ENCODE assay signal across 1 cellular context in genomic region chr11:114215871-114216803, GRCh38.
TF ChIP-seq lines count a peak whose summit lies in the region.

No MANE protein-coding gene starts in this region.

TF ChIP-seq in K562, 482 proteins besides CTCF, POLR2A, EP300 and RAD21 (continued from another document and continues in another):
- TF ChIP-seq JUND (IDR thresholded peaks at IDR 0.05; ENCODE audit: borderline replicate concordance, low read depth, low read length) = peak; percentile 76
- peak; percentile 61; the same call in 1 of the 3 replicates for TF ChIP-seq JUND (tag; IDR thresholded peaks at IDR 0.05; ENCODE audit: borderline replicate concordance, low read depth, low read length)
- TF ChIP-seq ZNF347 (CRISPR knock-in tag; IDR thresholded peaks at IDR 0.05; ENCODE audit: low read depth) = no peak
- peak; percentile 72 for TF ChIP-seq MBD2 (IDR thresholded peaks at IDR 0.05; ENCODE audit: borderline replicate concordance, low read depth)
- TF ChIP-seq DPF2 (IDR thresholded peaks at IDR 0.05) = peak; percentile 99
- TF ChIP-seq ZNF318 (IDR thresholded peaks at IDR 0.05; ENCODE audit: borderline replicate concordance in 1 of 2, low read depth in 1 of 2) = 0 out of 4 replicates have a peak, but pooled peaks of 1 of the 2 experiments have one; percentile 31
- no peak for TF ChIP-seq E2F3 (CRISPR knock-in tag; IDR thresholded peaks at IDR 0.05)
- peak; percentile 79 for TF ChIP-seq TOE1 (IDR thresholded peaks at IDR 0.05; ENCODE audit: borderline replicate concordance)
- no peak for TF ChIP-seq TOE1 (CRISPR knock-in tag; IDR thresholded peaks at IDR 0.05; ENCODE audit: borderline replicate concordance, low read depth)
- TF ChIP-seq HDAC2 (IDR thresholded peaks at IDR 0.05) = peak; percentile 94
- TF ChIP-seq, protein P1, sequence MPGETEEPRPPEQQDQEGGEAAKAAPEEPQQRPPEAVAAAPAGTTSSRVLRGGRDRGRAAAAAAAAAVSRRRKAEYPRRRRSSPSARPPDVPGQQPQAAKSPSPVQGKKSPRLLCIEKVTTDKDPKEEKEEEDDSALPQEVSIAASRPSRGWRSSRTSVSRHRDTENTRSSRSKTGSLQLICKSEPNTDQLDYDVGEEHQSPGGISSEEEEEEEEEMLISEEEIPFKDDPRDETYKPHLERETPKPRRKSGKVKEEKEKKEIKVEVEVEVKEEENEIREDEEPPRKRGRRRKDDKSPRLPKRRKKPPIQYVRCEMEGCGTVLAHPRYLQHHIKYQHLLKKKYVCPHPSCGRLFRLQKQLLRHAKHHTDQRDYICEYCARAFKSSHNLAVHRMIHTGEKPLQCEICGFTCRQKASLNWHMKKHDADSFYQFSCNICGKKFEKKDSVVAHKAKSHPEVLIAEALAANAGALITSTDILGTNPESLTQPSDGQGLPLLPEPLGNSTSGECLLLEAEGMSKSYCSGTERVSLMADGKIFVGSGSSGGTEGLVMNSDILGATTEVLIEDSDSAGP (CRISPR knock-in tag; IDR thresholded peaks at IDR 0.05) = peak; percentile 13; the same call in 1 of the 2 replicates
- TF ChIP-seq RCOR1 (IDR thresholded peaks at IDR 0.05; ENCODE audit: borderline replicate concordance in 1 of 2, low read depth in 2 of 2, low read length in 2 of 2) = peak in 1 of 2 experiments; percentile 96; a peak in 3 of 4 replicates
- TF ChIP-seq ZNF592 (IDR thresholded peaks at IDR 0.05) = peak; percentile 31
- peak; percentile 95 for TF ChIP-seq CHD1 (IDR thresholded peaks at IDR 0.05; ENCODE audit: low read length)
- no peak; the same call in 1 of the 2 replicates for TF ChIP-seq FOXJ2 (tag; IDR thresholded peaks at IDR 0.05)
- peak; percentile 91 for TF ChIP-seq ZEB2 (IDR thresholded peaks at IDR 0.05)
- TF ChIP-seq TFAM (CRISPR knock-in tag; conservative IDR thresholded peaks at IDR 0.05) = no peak
- peak; percentile 95 for TF ChIP-seq SOX6 (IDR thresholded peaks at IDR 0.05)
- peak; percentile 15; the same call in 1 of the 2 replicates for TF ChIP-seq GATAD2B (IDR thresholded peaks at IDR 0.05; ENCODE audit: borderline replicate concordance)
- no peak for TF ChIP-seq POLR2B (IDR thresholded peaks at IDR 0.05; ENCODE audit: low read depth, partially characterized antibody)
- TF ChIP-seq CBFA2T3 (IDR thresholded peaks at IDR 0.05) = peak; percentile 98
- peak; percentile 96; the same call in 1 of the 2 replicates for TF ChIP-seq ESRRA (IDR thresholded peaks at IDR 0.05; ENCODE audit: borderline replicate concordance, low read depth)
- TF ChIP-seq DMBX1 (CRISPR knock-in tag; IDR thresholded peaks at IDR 0.05; ENCODE audit: borderline replicate concordance) = peak; percentile 77
- peak in 1 of 2 experiments; percentile 56; a peak in 1 of 4 replicates for TF ChIP-seq FOXA3 (CRISPR knock-in tag; conservative IDR thresholded peaks at IDR 0.05 in 1 of 2, IDR thresholded peaks at IDR 0.05 in 1 of 2)
- no peak for TF ChIP-seq CCAR2 (IDR thresholded peaks at IDR 0.05; ENCODE audit: low read depth, low read length)
- TF ChIP-seq NR2C1 (IDR thresholded peaks at IDR 0.05) = 0 out of 2 replicates have a peak, but pooled peaks have one; percentile 26
- TF ChIP-seq NR2C1 (tag; IDR thresholded peaks at IDR 0.05) = peak; percentile 55; the same call in 1 of the 2 replicates
- TF ChIP-seq ZBTB8A (IDR thresholded peaks at IDR 0.05; ENCODE audit: partially characterized antibody) = no peak
- no peak for TF ChIP-seq GABPA (tag; conservative IDR thresholded peaks at IDR 0.05; ENCODE audit: low read depth)
- peak; percentile 74 for TF ChIP-seq SMARCB1 (IDR thresholded peaks at IDR 0.05; ENCODE audit: insufficient read length, low read depth)
- TF ChIP-seq PRPF4 (IDR thresholded peaks at IDR 0.05; ENCODE audit: insufficient read depth, low read depth, low read length, poor library complexity, severe bottlenecking) = no peak
- TF ChIP-seq, protein P2, sequence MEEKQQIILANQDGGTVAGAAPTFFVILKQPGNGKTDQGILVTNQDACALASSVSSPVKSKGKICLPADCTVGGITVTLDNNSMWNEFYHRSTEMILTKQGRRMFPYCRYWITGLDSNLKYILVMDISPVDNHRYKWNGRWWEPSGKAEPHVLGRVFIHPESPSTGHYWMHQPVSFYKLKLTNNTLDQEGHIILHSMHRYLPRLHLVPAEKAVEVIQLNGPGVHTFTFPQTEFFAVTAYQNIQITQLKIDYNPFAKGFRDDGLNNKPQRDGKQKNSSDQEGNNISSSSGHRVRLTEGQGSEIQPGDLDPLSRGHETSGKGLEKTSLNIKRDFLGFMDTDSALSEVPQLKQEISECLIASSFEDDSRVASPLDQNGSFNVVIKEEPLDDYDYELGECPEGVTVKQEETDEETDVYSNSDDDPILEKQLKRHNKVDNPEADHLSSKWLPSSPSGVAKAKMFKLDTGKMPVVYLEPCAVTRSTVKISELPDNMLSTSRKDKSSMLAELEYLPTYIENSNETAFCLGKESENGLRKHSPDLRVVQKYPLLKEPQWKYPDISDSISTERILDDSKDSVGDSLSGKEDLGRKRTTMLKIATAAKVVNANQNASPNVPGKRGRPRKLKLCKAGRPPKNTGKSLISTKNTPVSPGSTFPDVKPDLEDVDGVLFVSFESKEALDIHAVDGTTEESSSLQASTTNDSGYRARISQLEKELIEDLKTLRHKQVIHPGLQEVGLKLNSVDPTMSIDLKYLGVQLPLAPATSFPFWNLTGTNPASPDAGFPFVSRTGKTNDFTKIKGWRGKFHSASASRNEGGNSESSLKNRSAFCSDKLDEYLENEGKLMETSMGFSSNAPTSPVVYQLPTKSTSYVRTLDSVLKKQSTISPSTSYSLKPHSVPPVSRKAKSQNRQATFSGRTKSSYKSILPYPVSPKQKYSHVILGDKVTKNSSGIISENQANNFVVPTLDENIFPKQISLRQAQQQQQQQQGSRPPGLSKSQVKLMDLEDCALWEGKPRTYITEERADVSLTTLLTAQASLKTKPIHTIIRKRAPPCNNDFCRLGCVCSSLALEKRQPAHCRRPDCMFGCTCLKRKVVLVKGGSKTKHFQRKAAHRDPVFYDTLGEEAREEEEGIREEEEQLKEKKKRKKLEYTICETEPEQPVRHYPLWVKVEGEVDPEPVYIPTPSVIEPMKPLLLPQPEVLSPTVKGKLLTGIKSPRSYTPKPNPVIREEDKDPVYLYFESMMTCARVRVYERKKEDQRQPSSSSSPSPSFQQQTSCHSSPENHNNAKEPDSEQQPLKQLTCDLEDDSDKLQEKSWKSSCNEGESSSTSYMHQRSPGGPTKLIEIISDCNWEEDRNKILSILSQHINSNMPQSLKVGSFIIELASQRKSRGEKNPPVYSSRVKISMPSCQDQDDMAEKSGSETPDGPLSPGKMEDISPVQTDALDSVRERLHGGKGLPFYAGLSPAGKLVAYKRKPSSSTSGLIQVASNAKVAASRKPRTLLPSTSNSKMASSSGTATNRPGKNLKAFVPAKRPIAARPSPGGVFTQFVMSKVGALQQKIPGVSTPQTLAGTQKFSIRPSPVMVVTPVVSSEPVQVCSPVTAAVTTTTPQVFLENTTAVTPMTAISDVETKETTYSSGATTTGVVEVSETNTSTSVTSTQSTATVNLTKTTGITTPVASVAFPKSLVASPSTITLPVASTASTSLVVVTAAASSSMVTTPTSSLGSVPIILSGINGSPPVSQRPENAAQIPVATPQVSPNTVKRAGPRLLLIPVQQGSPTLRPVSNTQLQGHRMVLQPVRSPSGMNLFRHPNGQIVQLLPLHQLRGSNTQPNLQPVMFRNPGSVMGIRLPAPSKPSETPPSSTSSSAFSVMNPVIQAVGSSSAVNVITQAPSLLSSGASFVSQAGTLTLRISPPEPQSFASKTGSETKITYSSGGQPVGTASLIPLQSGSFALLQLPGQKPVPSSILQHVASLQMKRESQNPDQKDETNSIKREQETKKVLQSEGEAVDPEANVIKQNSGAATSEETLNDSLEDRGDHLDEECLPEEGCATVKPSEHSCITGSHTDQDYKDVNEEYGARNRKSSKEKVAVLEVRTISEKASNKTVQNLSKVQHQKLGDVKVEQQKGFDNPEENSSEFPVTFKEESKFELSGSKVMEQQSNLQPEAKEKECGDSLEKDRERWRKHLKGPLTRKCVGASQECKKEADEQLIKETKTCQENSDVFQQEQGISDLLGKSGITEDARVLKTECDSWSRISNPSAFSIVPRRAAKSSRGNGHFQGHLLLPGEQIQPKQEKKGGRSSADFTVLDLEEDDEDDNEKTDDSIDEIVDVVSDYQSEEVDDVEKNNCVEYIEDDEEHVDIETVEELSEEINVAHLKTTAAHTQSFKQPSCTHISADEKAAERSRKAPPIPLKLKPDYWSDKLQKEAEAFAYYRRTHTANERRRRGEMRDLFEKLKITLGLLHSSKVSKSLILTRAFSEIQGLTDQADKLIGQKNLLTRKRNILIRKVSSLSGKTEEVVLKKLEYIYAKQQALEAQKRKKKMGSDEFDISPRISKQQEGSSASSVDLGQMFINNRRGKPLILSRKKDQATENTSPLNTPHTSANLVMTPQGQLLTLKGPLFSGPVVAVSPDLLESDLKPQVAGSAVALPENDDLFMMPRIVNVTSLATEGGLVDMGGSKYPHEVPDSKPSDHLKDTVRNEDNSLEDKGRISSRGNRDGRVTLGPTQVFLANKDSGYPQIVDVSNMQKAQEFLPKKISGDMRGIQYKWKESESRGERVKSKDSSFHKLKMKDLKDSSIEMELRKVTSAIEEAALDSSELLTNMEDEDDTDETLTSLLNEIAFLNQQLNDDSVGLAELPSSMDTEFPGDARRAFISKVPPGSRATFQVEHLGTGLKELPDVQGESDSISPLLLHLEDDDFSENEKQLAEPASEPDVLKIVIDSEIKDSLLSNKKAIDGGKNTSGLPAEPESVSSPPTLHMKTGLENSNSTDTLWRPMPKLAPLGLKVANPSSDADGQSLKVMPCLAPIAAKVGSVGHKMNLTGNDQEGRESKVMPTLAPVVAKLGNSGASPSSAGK (IDR thresholded peaks at IDR 0.05) = peak; percentile 3; the same call in 1 of the 2 replicates
